1 cellular context compared by ENCODE assay signal in the genomic region with DNA sequence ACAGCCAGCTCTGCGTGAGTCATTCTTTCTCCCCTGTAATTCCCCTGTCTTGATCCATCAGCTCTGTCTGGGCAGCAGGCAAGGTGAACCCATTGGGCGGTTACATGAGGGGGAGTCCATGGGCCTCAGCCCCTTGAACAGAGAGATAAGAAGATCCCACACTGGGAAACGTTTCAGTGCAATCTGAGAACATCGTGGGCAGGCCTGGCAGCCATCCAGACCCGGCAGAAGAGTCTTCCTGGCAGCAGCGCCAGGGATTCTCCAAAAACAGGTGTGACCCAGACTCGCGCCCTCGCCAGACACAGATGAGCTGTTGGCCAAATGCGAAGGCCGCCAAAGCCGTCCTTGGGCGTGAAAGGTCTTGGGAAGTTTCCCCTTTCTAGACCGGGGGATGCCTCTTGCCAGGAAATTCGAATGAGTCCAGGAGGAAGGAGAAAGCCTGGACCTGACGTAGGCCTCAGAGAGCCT.
TF ChIP-seq lines count a peak whose summit lies in the region.

No MANE protein-coding gene starts in this region.

TF ChIP-seq in HEK293, 187 proteins besides CTCF, POLR2A, EP300 and RAD21 (continued from another document):
- TF ChIP-seq, protein P1, sequence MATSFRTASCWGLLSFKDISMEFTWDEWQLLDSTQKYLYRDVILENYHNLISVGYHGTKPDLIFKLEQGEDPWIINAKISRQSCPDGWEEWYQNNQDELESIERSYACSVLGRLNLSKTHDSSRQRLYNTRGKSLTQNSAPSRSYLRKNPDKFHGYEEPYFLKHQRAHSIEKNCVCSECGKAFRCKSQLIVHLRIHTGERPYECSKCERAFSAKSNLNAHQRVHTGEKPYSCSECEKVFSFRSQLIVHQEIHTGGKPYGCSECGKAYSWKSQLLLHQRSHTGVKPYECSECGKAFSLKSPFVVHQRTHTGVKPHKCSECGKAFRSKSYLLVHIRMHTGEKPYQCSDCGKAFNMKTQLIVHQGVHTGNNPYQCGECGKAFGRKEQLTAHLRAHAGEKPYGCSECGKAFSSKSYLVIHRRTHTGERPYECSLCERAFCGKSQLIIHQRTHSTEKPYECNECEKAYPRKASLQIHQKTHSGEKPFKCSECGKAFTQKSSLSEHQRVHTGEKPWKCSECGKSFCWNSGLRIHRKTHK (tag by site-specific recombination; IDR thresholded peaks at IDR 0.05) = no peak
- TF ChIP-seq ZNF549 (tag by site-specific recombination; IDR thresholded peaks at IDR 0.05) (no peak), ZNF133 (tag by site-specific recombination; IDR thresholded peaks at IDR 0.05) (no peak), ZNF473 (tag by site-specific recombination; IDR thresholded peaks at IDR 0.05) (no peak), ZNF138 (tag by site-specific recombination; IDR thresholded peaks at IDR 0.05; ENCODE audit: borderline replicate concordance) (no peak), ZNF561 (tag by site-specific recombination; IDR thresholded peaks at IDR 0.05; ENCODE audit: borderline replicate concordance) (no peak), ATF2 (tag by site-specific recombination; IDR thresholded peaks at IDR 0.05; ENCODE audit: low read depth) (no peak), SETDB1 (IDR thresholded peaks at IDR 0.05; ENCODE audit: insufficient read length, low read length) (no peak), HOXA7 (CRISPR knock-in tag; IDR thresholded peaks at IDR 0.05; ENCODE audit: borderline replicate concordance) (no peak), EGR2 (tag by site-specific recombination; IDR thresholded peaks at IDR 0.05; ENCODE audit: low read depth) (peak; percentile 93), YY1 (tag by site-specific recombination; IDR thresholded peaks at IDR 0.05) (no peak), ZNF292 (tag by site-specific recombination; IDR thresholded peaks at IDR 0.05; ENCODE audit: borderline replicate concordance, low read depth) (no peak)
- TF ChIP-seq, protein P2, sequence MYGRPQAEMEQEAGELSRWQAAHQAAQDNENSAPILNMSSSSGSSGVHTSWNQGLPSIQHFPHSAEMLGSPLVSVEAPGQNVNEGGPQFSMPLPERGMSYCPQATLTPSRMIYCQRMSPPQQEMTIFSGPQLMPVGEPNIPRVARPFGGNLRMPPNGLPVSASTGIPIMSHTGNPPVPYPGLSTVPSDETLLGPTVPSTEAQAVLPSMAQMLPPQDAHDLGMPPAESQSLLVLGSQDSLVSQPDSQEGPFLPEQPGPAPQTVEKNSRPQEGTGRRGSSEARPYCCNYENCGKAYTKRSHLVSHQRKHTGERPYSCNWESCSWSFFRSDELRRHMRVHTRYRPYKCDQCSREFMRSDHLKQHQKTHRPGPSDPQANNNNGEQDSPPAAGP (tag by site-specific recombination; IDR thresholded peaks at IDR 0.05) = peak; percentile 48; the same call in 1 of the 2 replicates
